In the genomic region with DNA sequence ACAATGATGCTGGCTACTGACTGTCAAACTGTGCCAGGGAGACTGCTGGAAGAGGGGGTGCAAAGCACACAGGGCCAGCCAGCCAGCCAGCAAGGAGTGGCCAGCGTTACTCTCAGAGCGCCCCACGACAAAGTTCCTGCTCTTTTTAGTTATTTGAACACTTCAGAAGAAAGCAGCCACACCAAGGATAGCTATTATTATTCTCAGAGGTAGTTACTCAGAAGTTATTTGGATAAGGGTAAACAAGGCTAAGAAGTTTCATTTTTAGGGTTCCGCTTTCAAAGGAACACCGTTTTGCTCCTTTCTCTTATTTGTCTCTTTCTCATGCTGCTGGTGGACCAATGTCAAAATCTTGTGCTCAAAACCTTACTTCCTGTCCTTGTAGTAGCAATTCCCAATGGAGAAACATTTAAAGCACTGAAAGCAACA, we compare ENCODE assay signal across 13 cellular contexts. TPM values are rescaled to one million over a fixed set of nuclear protein-coding genes. Genes with fewer than 3 reads are reported as not detected.
DNase-seq lines count a peak whose midpoint lies in the region; ATAC-seq, FAIRE-seq and TF ChIP-seq lines count a peak whose summit lies in the region.
"Had no signal": no experiment of that assay in that cellular context is flagged by ENCODE, and none has a peak within 500 bp of the region (broad histone marks: within the 10 kb centered on the region; RNA-seq: fewer than 3 reads in every experiment).

No MANE protein-coding gene starts in this region.

- 87% methylated on average over 5 of the region's 5 CpGs; no CpG with 5 or more reads in 1 of the 2 experiments for WGBS in H1 (ENCODE audit: extremely low coverage in 1 of 2, insufficient coverage in 1 of 2, insufficient read length in 1 of 2, insufficient replicate concordance in 2 of 2, low coverage in 1 of 2, low lambda C conversion rate in 2 of 2, missing lambda C conversion rate in 1 of 2), 2 experiments
- 91 to 100% methylated on average over 2 to 5 of the region's 5 CpGs for WGBS in endodermal cell (ENCODE audit: insufficient coverage in 1 of 2, insufficient read length in 1 of 2), 2 experiments

- no peak overlapping the region for H3K14ac ChIP-seq in H1 (ENCODE audit: insufficient read length)

- H3K36me3 Mint-ChIP-seq in CD8-positive, alpha-beta memory T cell: peaks cover 0 to 5% (median 0%) of the 10 kb centered on the region in 3 donors
- no peaks in the 10 kb centered on the region for H3K36me3 Mint-ChIP-seq in endodermal cell (ENCODE audit: low read depth)
- H3K36me3 Mint-ChIP-seq: mesothelial cell of epicardium had no signal

- H2BK12ac ChIP-seq in H1 (ENCODE audit: low read depth, low read length): no peak overlapping the region

- no peaks in the 10 kb centered on the region for H3K79me2 ChIP-seq in H1 (ENCODE audit: control insufficient read depth in 1 of 2, insufficient read depth in 2 of 2, low read length in 2 of 2)

- no peak overlapping the region for H4K8ac ChIP-seq in H1 (ENCODE audit: extremely low read depth, insufficient read depth, low read length)

- TF ChIP-seq EP300 in H1 (IDR thresholded peaks at IDR 0.05; ENCODE audit: borderline replicate concordance in 1 of 2, low read depth in 2 of 2, low read length in 2 of 2): no peak

- H3K4me2 ChIP-seq in H1 (ENCODE audit: insufficient read depth in 1 of 2, low read depth in 2 of 2, low read length in 2 of 2): no peak overlapping the region

- no peak overlapping the region for H3K18ac ChIP-seq in H1 (ENCODE audit: extremely low read depth, low read length)

- no peak for TF ChIP-seq POLR2A in H1 (IDR thresholded peaks at IDR 0.05; ENCODE audit: control extremely low read depth in 1 of 2, low read depth in 2 of 2, low read length in 2 of 2)

- H3K4me3 Mint-ChIP-seq in CD8-positive, alpha-beta memory T cell: peak overlapping the region in 6 of 7 donors; percentile 24 to 80 (median 77)
- H3K4me3 Mint-ChIP-seq in endodermal cell: no peak overlapping the region
- H3K4me3 Mint-ChIP-seq: mesothelial cell of epicardium had no signal

- no peak overlapping the region for H3K23ac ChIP-seq in H1 (ENCODE audit: insufficient read length)

- no peaks in the 10 kb centered on the region for H4K20me1 ChIP-seq in H1 (replicated peaks in 1 of 2; ENCODE audit: control insufficient read depth in 1 of 2, insufficient read depth in 2 of 2, low read length in 2 of 2)

- TF ChIP-seq RAD21 in H1 (IDR thresholded peaks at IDR 0.05 in 1 of 2, conservative IDR thresholded peaks at IDR 0.05 in 1 of 2; ENCODE audit: low read depth in 2 of 2, low read length in 2 of 2): no peak

- H3K9ac ChIP-seq in H1 (replicated peaks in 1 of 4; ENCODE audit: extremely low read depth in 1 of 4, low read depth in 3 of 4, low read length in 3 of 4) (no peak overlapping the region), endodermal cell (ENCODE audit: extremely low read depth, low read length, poor library complexity, severe bottlenecking) (no peak overlapping the region)

- no peak overlapping the region for H2BK15ac ChIP-seq in H1 (ENCODE audit: low read length)

- H2AK5ac ChIP-seq in H1 (ENCODE audit: low read depth, low read length): no peak overlapping the region

- no peaks in the 10 kb centered on the region for H3K23me2 ChIP-seq in H1 (ENCODE audit: low read depth, low read length)

- CTCF ChIA-PET in CD8-positive, alpha-beta memory T cell (lab: Charles Lee): no interaction called here
- CTCF ChIA-PET in H1 (lab: Charles Lee; ENCODE audit: partially characterized antibody): no interaction called here

- H3K27me3 ChIP-seq in CD8-positive, alpha-beta memory T cell (ENCODE audit: insufficient read depth, low read length, poor library complexity, severe bottlenecking): no peaks in the 10 kb centered on the region
- H3K27me3 ChIP-seq in SJSA1 (replicated peaks) (no peaks in the 10 kb centered on the region), H1 (replicated peaks in 1 of 4; ENCODE audit: control insufficient read depth in 3 of 4, extremely low read depth in 1 of 4, insufficient read depth in 3 of 4, low read length in 3 of 4) (no peaks in the 10 kb centered on the region), endodermal cell (ENCODE audit: control insufficient read depth, insufficient read depth, low read length, poor library complexity, severe bottlenecking) (no peaks in the 10 kb centered on the region)

- H3K4me1 Mint-ChIP-seq in CD8-positive, alpha-beta memory T cell: peaks cover 49 to 74% (median 66%) of the 10 kb centered on the region in 3 donors
- H3K4me1 Mint-ChIP-seq in endodermal cell: peaks cover 9% of the 10 kb centered on the region
- H3K4me1 Mint-ChIP-seq: mesothelial cell of epicardium had no signal

- H2AFZ ChIP-seq in H1 (ENCODE audit: low read length): peak overlapping the region; percentile 67

- no peaks in the 10 kb centered on the region for H3K36me3 ChIP-seq in CD8-positive, alpha-beta memory T cell (ENCODE audit: insufficient read depth, low read length)
- H3K36me3 ChIP-seq in SJSA1: no peaks in the 10 kb centered on the region
- no peaks in the 10 kb centered on the region for H3K36me3 ChIP-seq in H1 (ENCODE audit: control insufficient read depth in 2 of 4, insufficient read depth in 4 of 4, low read length in 3 of 4)
- H3K36me3 ChIP-seq in endodermal cell (ENCODE audit: control insufficient read depth, insufficient read depth, low read length): no peaks in the 10 kb centered on the region
- H3K36me3 ChIP-seq: cardiac muscle cell had no signal

- peaks cover 17% of the 10 kb centered on the region for H3K4me1 ChIP-seq in CD8-positive, alpha-beta memory T cell (ENCODE audit: insufficient read depth, low read length)
- H3K4me1 ChIP-seq in SJSA1 (replicated peaks) (peaks cover 50% of the 10 kb centered on the region), H1 (replicated peaks in 1 of 4; ENCODE audit: control insufficient read depth in 3 of 4, insufficient read depth in 4 of 4, low read length in 3 of 4) (peaks cover 0 to 7% (median 3%) of the 10 kb centered on the region in 4 experiments; a peak in 3 of 7 replicates), endodermal cell (ENCODE audit: control insufficient read depth, insufficient read depth, low read length) (no peaks in the 10 kb centered on the region)

- H2BK20ac ChIP-seq in H1 (ENCODE audit: low read length): no peak overlapping the region

- peak; percentile 50 for ATAC-seq in GM18909 (IDR thresholded peaks at IDR 0.05; ENCODE audit: poor library complexity, unreplicated experiment)
- ATAC-seq in left colon: no peak
- ATAC-seq in GM21737 (IDR thresholded peaks at IDR 0.05; ENCODE audit: unreplicated experiment): no peak
- ATAC-seq: Panc1 had no signal

- no peak overlapping the region for H4K5ac ChIP-seq in H1 (ENCODE audit: insufficient read length, low read depth, low read length)

- TF ChIP-seq CTCF in H1 (IDR thresholded peaks at IDR 0.05; ENCODE audit: control extremely low read depth in 1 of 3, insufficient read depth in 1 of 3, low read depth in 1 of 3, low read length in 3 of 3) (no peak), endodermal cell (conservative IDR thresholded peaks at IDR 0.05) (no peak)

- no peak overlapping the region for H3K4me3 ChIP-seq in CD8-positive, alpha-beta memory T cell (ENCODE audit: low read length)
- H3K4me3 ChIP-seq in SJSA1 (no peak overlapping the region), H1 (ENCODE audit: extremely low read depth in 1 of 4, insufficient read depth in 2 of 4, low read depth in 3 of 4, low read length in 4 of 4) (no peak overlapping the region), endodermal cell (ENCODE audit: low read length) (no peak overlapping the region)
- H3K4me3 ChIP-seq: cardiac muscle cell had no signal

- H2BK120ac ChIP-seq in H1 (replicated peaks; ENCODE audit: low read depth, low read length): no peak overlapping the region

- no peaks in the 10 kb centered on the region for H3K79me1 ChIP-seq in H1 (ENCODE audit: low read depth, low read length)

- H3K27me3 Mint-ChIP-seq in CD8-positive, alpha-beta memory T cell: peaks cover 0 to 2% of the 10 kb centered on the region in 2 donors
- no peaks in the 10 kb centered on the region for H3K27me3 Mint-ChIP-seq in endodermal cell (ENCODE audit: insufficient read depth)

- FAIRE-seq in H1 (lab: Jason Lieb, UNC): no peak

- no peaks in the 10 kb centered on the region for H3K9me3 ChIP-seq in CD8-positive, alpha-beta memory T cell (ENCODE audit: low read length)
- no peaks in the 10 kb centered on the region for H3K9me3 ChIP-seq in SJSA1 (replicated peaks)
- no peaks in the 10 kb centered on the region for H3K9me3 ChIP-seq in H1 (ENCODE audit: insufficient read depth in 2 of 2, low read depth in 1 of 2, low read length in 1 of 2)
- no peaks in the 10 kb centered on the region for H3K9me3 ChIP-seq in endodermal cell (ENCODE audit: control insufficient read depth, low read length)

- intact Hi-C loops in left colon (cut with DNase I, micrococcal nuclease): no loop called here

- no peak overlapping the region for H3K27ac ChIP-seq in CD8-positive, alpha-beta memory T cell (ENCODE audit: low read depth, low read length)
- H3K27ac ChIP-seq in SJSA1 (peak overlapping the region; percentile 92), H1 (ENCODE audit: low read depth, low read length) (no peak overlapping the region), endodermal cell (ENCODE audit: low read depth, low read length) (no peak overlapping the region)
- H3K27ac ChIP-seq: cardiac muscle cell had no signal

- no peak overlapping the region for H3K4ac ChIP-seq in H1 (replicated peaks; ENCODE audit: insufficient read length, low read depth, low read length)

- peaks cover 0 to 2% (median 0%) of the 10 kb centered on the region in 5 donors for H3K9me3 Mint-ChIP-seq in CD8-positive, alpha-beta memory T cell
- no peaks in the 10 kb centered on the region for H3K9me3 Mint-ChIP-seq in endodermal cell
- H3K9me3 Mint-ChIP-seq: mesothelial cell of epicardium had no signal

- POLR2A ChIA-PET in CD8-positive, alpha-beta memory T cell (lab: Charles Lee): interaction anchor here (0.6 kb wide), 1 partner anchor 16 kb away, joined by 4 read pairs; no protein-coding TSS in a partner anchor
- POLR2A ChIA-PET in H1 (lab: Charles Lee; ENCODE audit: partially characterized antibody): no interaction called here

- H3K27ac Mint-ChIP-seq in CD8-positive, alpha-beta memory T cell: peak overlapping the region; percentile 12 to 91 (median 65)
- H3K27ac Mint-ChIP-seq in endodermal cell: no peak overlapping the region
- H3K27ac Mint-ChIP-seq: mesothelial cell of epicardium had no signal

- no peak overlapping the region for H4K91ac ChIP-seq in H1 (replicated peaks; ENCODE audit: insufficient read length, low read length)

- no peak overlapping the region for H3K56ac ChIP-seq in H1 (replicated peaks; ENCODE audit: insufficient read length, low read depth, low read length)

- DNase-seq in CD8-positive, alpha-beta memory T cell: no peak
- DNase-seq in SJSA1 (ENCODE audit: low read depth in 1 of 2, low spot score in 2 of 2) (no peak), H1 (ENCODE audit: low read depth in 1 of 2, low spot score in 2 of 2) (no peak), NCI-H526 (lab: John Stamatoyannopoulos, UW) (no peak), left colon (no peak), endodermal cell (no peak)
- DNase-seq: NCI-H2171 treated with DMSO at 0.1 percent for 48 hours had no signal

- no peak overlapping the region for H2BK5ac ChIP-seq in H1 (ENCODE audit: low read depth, low read length)

RNA-seq across cellular contexts. Expression of a gene that starts 59.9 kb away (rescaled TPM):
- under 1 TPM; 0.04 to 0.07 TPM for total RNA-seq in CD8-positive, alpha-beta memory T cell
- polyA plus RNA-seq in CD8-positive, alpha-beta memory T cell: not detected
- total RNA-seq in SJSA1 (2014; rRNA removed; shearing (Covaris generic)): 2.2 and 2.3 TPM in 2 replicates
- 62.5 TPM in 2 replicates for total RNA-seq in H1 (2021; fragmentation: NEBNext Ultra II Directional; extraction: Animal tissue kit (Norgen Biotek cat#: 25700))
- polyA plus RNA-seq in H1 (2011; rRNA removed): 112 and 118 TPM in 2 replicates
- polyA plus RNA-seq in H1 (2011; cell fraction: cytosol; rRNA removed): 75.0 TPM
- 107 TPM for polyA plus RNA-seq in H1 (2011; cell fraction: nucleus; rRNA removed)
- polyA plus RNA-seq in H1 (2012, experiment 1 of 2): 42.1 to 48.3 TPM (median 44.3 TPM) in 4 replicates
- polyA plus RNA-seq in H1 (2012, experiment 2 of 2): 34.6 TPM
- 52.7 TPM for polyA plus RNA-seq in H1 (2013, experiment 1 of 2)
- polyA plus RNA-seq in H1 (2013, experiment 2 of 2): 58.7 TPM
- polyA minus RNA-seq in H1 (2011; rRNA and poly(A)+ RNA removed): 62.0 and 65.0 TPM in 2 replicates
- polyA minus RNA-seq in H1 (2011; cell fraction: cytosol; rRNA and poly(A)+ RNA removed): 27.4 TPM
- polyA minus RNA-seq in H1 (2011; cell fraction: nucleus; rRNA and poly(A)+ RNA removed): 26.2 TPM
- total RNA-seq in left colon (1 to 10 TPM; 5.8 to 6.3 TPM), endodermal cell (10 to 100 TPM; 62.5 to 67.5 TPM)
- polyA plus RNA-seq in endodermal cell (2013, experiment 1 of 2): 144 TPM
- 124 TPM for polyA plus RNA-seq in endodermal cell (2013, experiment 2 of 2)
- total RNA-seq: pulmonary artery endothelial cell had no signal
